Comparison of ENCODE assay signal across 8 cellular contexts in genomic region chr6:75748743-75749538, GRCh38. TPM values are rescaled to one million over a fixed set of nuclear protein-coding genes. Genes with fewer than 3 reads are reported as not detected.
DNase-seq lines count a peak whose midpoint lies in the region; ATAC-seq and TF ChIP-seq lines count a peak whose summit lies in the region.

MYO6 (plus strand) TSS chr6:75749239; CDS start chr6:75817548, 68,309 bp downstream.

- H3K9me3 ChIP-seq in ascending aorta: no peaks in the 10 kb centered on the region
- H3K9me3 ChIP-seq in right atrium auricular region: no peaks in the 10 kb centered on the region

- H3K4me3 ChIP-seq in ascending aorta: peak within 1 kb of the TSS; percentile 92 to 95
- peak within 1 kb of the TSS; percentile 83 to 90 for H3K4me3 ChIP-seq in right atrium auricular region

- H3K4me1 ChIP-seq in ascending aorta (peaks cover 0 to 6% of the 10 kb centered on the region in 2 donors), right atrium auricular region (peaks cover 0 to 18% of the 10 kb centered on the region in 2 donors)

- intact Hi-C loops in ascending aorta (cut with DNase I): no loop called here

- H3K27ac ChIP-seq in ascending aorta (peak within 1 kb of the TSS; percentile 70 to 82), right atrium auricular region (peak within 1 kb of the TSS; percentile 84 to 89)

- peaks cover 21% of the 10 kb centered on the region for H3K4me1 Mint-ChIP-seq in progenitor cell of endocrine pancreas (ENCODE audit: low read depth)

- TF ChIP-seq CTCF in ascending aorta (IDR thresholded peaks at IDR 0.05) (no peak), right atrium auricular region (IDR thresholded peaks at IDR 0.05) (no peak), progenitor cell of endocrine pancreas (IDR thresholded peaks at IDR 0.05; ENCODE audit: unreplicated experiment) (no peak)

- peak within 1 kb of the TSS; percentile 99 for H3K27ac Mint-ChIP-seq in progenitor cell of endocrine pancreas

- no peaks in the 10 kb centered on the region for H3K27me3 ChIP-seq in ascending aorta
- H3K27me3 ChIP-seq in right atrium auricular region: no peaks in the 10 kb centered on the region

- H3K36me3 Mint-ChIP-seq in progenitor cell of endocrine pancreas (ENCODE audit: insufficient read depth): no peaks in the 10 kb centered on the region

- ATAC-seq in GM21381 (IDR thresholded peaks at IDR 0.05; ENCODE audit: unreplicated experiment): peak; percentile 81

- peak; percentile 77 for DNase-seq in DMS53 treated with DMSO at 0.1 percent for 48 hours (lab: John Stamatoyannopoulos, UW; ENCODE audit: unreplicated experiment)
- peak; percentile 80 for DNase-seq in HT-29 (ENCODE audit: low spot score)
- DNase-seq in SK-N-DZ (ENCODE audit: low spot score): peak; percentile 69
- DNase-seq in ascending aorta (ENCODE audit: low spot score in 2 of 2): peak; percentile 23 to 83
- peak; percentile 64 for DNase-seq in right atrium auricular region (ENCODE audit: low spot score)
- DNase-seq in progenitor cell of endocrine pancreas (ENCODE audit: low spot score, unreplicated experiment): peak; percentile 73
- DNase-seq in SIG-M5 (lab: John Stamatoyannopoulos, UW): no peak

- H3K36me3 ChIP-seq in ascending aorta (no peaks in the 10 kb centered on the region), right atrium auricular region (no peaks in the 10 kb centered on the region)

- H3K9me3 Mint-ChIP-seq in progenitor cell of endocrine pancreas (ENCODE audit: low read depth): peaks cover 4% of the 10 kb centered on the region

- H3K27me3 Mint-ChIP-seq in progenitor cell of endocrine pancreas: peaks cover 8% of the 10 kb centered on the region

- H3K4me3 Mint-ChIP-seq in progenitor cell of endocrine pancreas (ENCODE audit: low read depth): peak within 1 kb of the TSS; percentile 93

RNA-seq across cellular contexts. Expression of gene MYO6, which starts in this region (rescaled TPM):
- 28.8 TPM in 2 replicates for total RNA-seq in HT-29 (2014; rRNA removed; shearing (Covaris generic))
- polyA plus RNA-seq in SK-N-DZ (2014; cell fraction: cytosol; rRNA removed): 12.5 TPM in 2 replicates
- polyA plus RNA-seq in SK-N-DZ (2014; cell fraction: nucleus; rRNA removed): 12.9 and 16.8 TPM in 2 replicates
- total RNA-seq in ascending aorta (3.7 TPM), right atrium auricular region (1 to 10 TPM; 3.6 to 5.9 TPM), progenitor cell of endocrine pancreas (105 and 110 TPM in 2 replicates)
